In the genomic region with DNA sequence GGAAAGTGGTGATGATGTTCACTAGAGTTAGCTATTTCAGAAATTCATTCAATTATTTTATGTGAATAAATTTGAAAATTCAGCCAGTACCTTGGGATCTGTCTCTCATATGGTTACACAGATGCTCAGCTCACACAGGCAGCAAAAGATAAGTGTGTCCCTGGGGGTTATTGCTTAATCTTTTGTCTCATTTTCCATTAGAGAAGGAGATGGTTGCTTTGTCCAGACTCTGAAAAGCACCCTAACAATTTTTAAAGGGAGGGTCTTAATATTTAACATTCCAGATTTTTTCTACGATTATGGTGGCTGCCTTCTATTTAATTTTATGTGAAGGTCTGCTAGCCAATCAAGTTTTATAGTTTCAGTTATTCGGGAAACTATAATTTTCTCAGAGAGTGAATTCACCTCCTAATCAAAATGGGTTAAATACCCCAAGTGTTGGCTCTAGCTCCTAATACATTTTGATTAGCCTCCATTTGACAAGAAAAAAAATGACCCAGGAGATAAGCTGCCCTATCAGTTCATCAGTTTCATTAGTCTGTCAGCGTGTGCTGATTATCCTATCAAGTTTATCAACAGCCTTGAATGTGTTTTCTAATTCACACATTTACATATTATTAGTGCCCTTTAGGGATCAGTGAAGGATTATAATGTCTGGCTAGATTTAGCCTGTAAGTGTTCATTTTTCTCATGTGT, we compare ENCODE assay signal across 16 cellular contexts.
"Had no signal": no experiment of that assay in that cellular context is flagged by ENCODE, and none has a peak within 500 bp of the region (broad histone marks: within the 10 kb centered on the region; RNA-seq: fewer than 3 reads in every experiment).

No MANE protein-coding gene starts in this region.

- DNase-seq: activated CD4-positive, alpha-beta T cell treated with anti-CD3 and anti-CD28 coated beads for 48 hours; activated T-cell treated with anti-CD3 and anti-CD28 coated beads for 4 hours; caudate nucleus; effector CD4-positive, alpha-beta T cell; kidney; left ventricle myocardium superior; mesenchymal stem cell; nephron progenitor cell; stimulated activated CD4-positive, alpha-beta T cell treated with anti-CD3 and anti-CD28 coated beads, Interleukin-4, amount 100 ng/mL, for 4 hours; stimulated activated naive CD8-positive, alpha-beta T cell treated with anti-CD3 and anti-CD28 coated beads, Interleukin-15, amount 100 ng/mL, for 72 hours; testis; upper lobe of right lung had no signal

- H3K4me3 ChIP-seq: coronary artery, gastroesophageal sphincter, hepatocyte, testis, upper lobe of right lung had no signal

- ATAC-seq: activated T-helper 17 cell treated with anti-CD3 and anti-CD28 coated beads, Interleukin-2, amount 50 U/mL, for 72 hours; gastroesophageal sphincter; left ventricle myocardium superior; stimulated activated naive CD8-positive, alpha-beta T cell treated with anti-CD3 and anti-CD28 coated beads, Interleukin-15, amount 100 ng/mL, for 72 hours; upper lobe of right lung had no signal
